In genomic region chr4:184019667-184020665, GRCh38 we compare ENCODE assay signal across 1 cellular context.
TF ChIP-seq lines count a peak whose summit lies in the region.

No MANE protein-coding gene starts in this region.

TF ChIP-seq in WTC11, 78 proteins besides CTCF, POLR2A, EP300 and RAD21 (continued from another document):
- TF ChIP-seq, protein P1, sequence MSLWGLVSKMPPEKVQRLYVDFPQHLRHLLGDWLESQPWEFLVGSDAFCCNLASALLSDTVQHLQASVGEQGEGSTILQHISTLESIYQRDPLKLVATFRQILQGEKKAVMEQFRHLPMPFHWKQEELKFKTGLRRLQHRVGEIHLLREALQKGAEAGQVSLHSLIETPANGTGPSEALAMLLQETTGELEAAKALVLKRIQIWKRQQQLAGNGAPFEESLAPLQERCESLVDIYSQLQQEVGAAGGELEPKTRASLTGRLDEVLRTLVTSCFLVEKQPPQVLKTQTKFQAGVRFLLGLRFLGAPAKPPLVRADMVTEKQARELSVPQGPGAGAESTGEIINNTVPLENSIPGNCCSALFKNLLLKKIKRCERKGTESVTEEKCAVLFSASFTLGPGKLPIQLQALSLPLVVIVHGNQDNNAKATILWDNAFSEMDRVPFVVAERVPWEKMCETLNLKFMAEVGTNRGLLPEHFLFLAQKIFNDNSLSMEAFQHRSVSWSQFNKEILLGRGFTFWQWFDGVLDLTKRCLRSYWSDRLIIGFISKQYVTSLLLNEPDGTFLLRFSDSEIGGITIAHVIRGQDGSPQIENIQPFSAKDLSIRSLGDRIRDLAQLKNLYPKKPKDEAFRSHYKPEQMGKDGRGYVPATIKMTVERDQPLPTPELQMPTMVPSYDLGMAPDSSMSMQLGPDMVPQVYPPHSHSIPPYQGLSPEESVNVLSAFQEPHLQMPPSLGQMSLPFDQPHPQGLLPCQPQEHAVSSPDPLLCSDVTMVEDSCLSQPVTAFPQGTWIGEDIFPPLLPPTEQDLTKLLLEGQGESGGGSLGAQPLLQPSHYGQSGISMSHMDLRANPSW (CRISPR knock-in tag; conservative IDR thresholded peaks at IDR 0.05; ENCODE audit: low read depth): no peak
